Comparison of ENCODE assay signal across 8 cellular contexts in genomic region chr6:26195376-26195923, GRCh38.
DNase-seq lines count a peak whose midpoint lies in the region; ATAC-seq, FAIRE-seq and TF ChIP-seq lines count a peak whose summit lies in the region.

No MANE protein-coding gene starts in this region.

- ATAC-seq in HG02840 (IDR thresholded peaks at IDR 0.05; ENCODE audit: low FRiP score, unreplicated experiment) = no peak

- H3K4me3 Mint-ChIP-seq in activated CD4-positive, alpha-beta T cell treated with anti-CD3 and anti-CD28 coated beads, Interleukin-2, amount 10 ng/mL, durations not matched to agents 24 days and 14 days = peak overlapping the region; percentile 87

- H3K36me3 Mint-ChIP-seq in activated CD4-positive, alpha-beta T cell treated with anti-CD3 and anti-CD28 coated beads, Interleukin-2, amount 10 ng/mL, durations not matched to agents 24 days and 14 days (ENCODE audit: low read depth) = peaks cover 7% of the 10 kb centered on the region

- H3K27ac Mint-ChIP-seq in activated CD4-positive, alpha-beta T cell treated with anti-CD3 and anti-CD28 coated beads, Interleukin-2, amount 10 ng/mL, durations not matched to agents 24 days and 14 days = peak overlapping the region; percentile 93

- H3K27me3 Mint-ChIP-seq in activated CD4-positive, alpha-beta T cell treated with anti-CD3 and anti-CD28 coated beads, Interleukin-2, amount 10 ng/mL, durations not matched to agents 24 days and 14 days = no peaks in the 10 kb centered on the region

- peak; percentile 91 for FAIRE-seq in H54 (lab: Jason Lieb, UNC)

- in situ Hi-C loops in Caki2 (cut with HindIII; ENCODE audit: low pct_unique_long_range_greater_than_20kb, low sequenced_read_pairs) = loop anchor here (10.0 kb wide), 1 partner anchor 131 kb away; no protein-coding TSS in a partner anchor

- H3K4me3 ChIP-seq in coronary artery = peak overlapping the region; percentile 85

- no peaks in the 10 kb centered on the region for H3K9me3 Mint-ChIP-seq in activated CD4-positive, alpha-beta T cell treated with anti-CD3 and anti-CD28 coated beads, Interleukin-2, amount 10 ng/mL, durations not matched to agents 24 days and 14 days

- no peak for TF ChIP-seq CTCF in coronary artery (IDR thresholded peaks at IDR 0.05)

- no peak for TF ChIP-seq POLR2A in H54 (IDR thresholded peaks at IDR 0.05; ENCODE audit: low read depth, low read length)

- peaks cover 51% of the 10 kb centered on the region for H3K4me1 Mint-ChIP-seq in activated CD4-positive, alpha-beta T cell treated with anti-CD3 and anti-CD28 coated beads, Interleukin-2, amount 10 ng/mL, durations not matched to agents 24 days and 14 days

- DNase-seq in Caki2 (ENCODE audit: low read depth) (peak; percentile 94), H54 (ENCODE audit: insufficient read length, low spot score) (no peak), NCI-H2227 treated with DMSO at 0.1 percent for 48 hours (lab: John Stamatoyannopoulos, UW) (peak; percentile 87), coronary artery (ENCODE audit: low spot score) (peak; percentile 94), kidney tubule cell (ENCODE audit: low spot score) (peak; percentile 91)
- peak; percentile 95 for DNase-seq in activated CD4-positive, alpha-beta T cell treated with anti-CD3 and anti-CD28 coated beads, Interleukin-2, amount 10 ng/mL, durations not matched to agents 24 days and 14 days
- DNase-seq in stimulated activated CD4-positive, alpha-beta T cell treated with anti-CD3 and anti-CD28 coated beads, Interleukin-1b, Interleukin-23, amount 100 ng/mL, for 4 hours (ENCODE audit: low read depth in 2 of 2) = peak; percentile 62 to 68

- intact Hi-C loops in activated CD4-positive, alpha-beta T cell treated with anti-CD3 and anti-CD28 coated beads, Interleukin-2, amount 10 ng/mL, durations not matched to agents 24 days and 14 days (cut with micrococcal nuclease) = loop anchor here (1.0 to 5.0 kb wide), 4 partner anchors 20 to 1617 kb away; a partner anchor contains a TSS

- peak overlapping the region; percentile 85 to 98 for H3K27ac ChIP-seq in coronary artery
